ENCODE assay signal across 2 cellular contexts in genomic region chr17:43851744-43852143, GRCh38.
TF ChIP-seq lines count a peak whose summit lies in the region.

No MANE protein-coding gene starts in this region.

TF ChIP-seq in IMR-90, 13 proteins besides CTCF, POLR2A, EP300 and RAD21:
- TF ChIP-seq MAFK (IDR thresholded peaks at IDR 0.05; ENCODE audit: low read depth, low read length) (no peak), RCOR1 (IDR thresholded peaks at IDR 0.05; ENCODE audit: insufficient replicate concordance, low read length) (no peak), CHD1 (IDR thresholded peaks at IDR 0.05; ENCODE audit: low read depth, low read length) (no peak), MXI1 (IDR thresholded peaks at IDR 0.05; ENCODE audit: borderline replicate concordance, low read depth, low read length) (no peak), FOS (IDR thresholded peaks at IDR 0.05; ENCODE audit: low read depth, low read length) (no peak), MAZ (IDR thresholded peaks at IDR 0.05; ENCODE audit: borderline replicate concordance, low read depth, low read length) (no peak), NFE2L2 (IDR thresholded peaks at IDR 0.05; ENCODE audit: low read depth, low read length) (no peak), ELK1 (IDR thresholded peaks at IDR 0.05; ENCODE audit: borderline replicate concordance, low read depth, low read length) (no peak), BHLHE40 (IDR thresholded peaks at IDR 0.05; ENCODE audit: low read depth, low read length) (no peak), CEBPB (IDR thresholded peaks at IDR 0.05; ENCODE audit: low read depth, low read length) (no peak), RFX5 (IDR thresholded peaks at IDR 0.05; ENCODE audit: low read depth, low read length) (no peak), USF2 (IDR thresholded peaks at IDR 0.05; ENCODE audit: low read depth, low read length) (no peak)
TF ChIP-seq in IMR-90: peak in this region for 0.

TF ChIP-seq in H1, 55 proteins besides CTCF, POLR2A, EP300 and RAD21:
- no peak for TF ChIP-seq EZH2 (IDR thresholded peaks at IDR 0.05; ENCODE audit: low read depth, low read length, severe bottlenecking)
- TF ChIP-seq MAFK (IDR thresholded peaks at IDR 0.05; ENCODE audit: low read depth, low read length) = no peak
- TF ChIP-seq RNF2 (IDR thresholded peaks at IDR 0.05; ENCODE audit: borderline replicate concordance, low read depth, low read length, missing control alignments, poor library complexity, severe bottlenecking) = no peak
- TF ChIP-seq JUN (IDR thresholded peaks at IDR 0.05; ENCODE audit: low read depth, low read length) = no peak
- TF ChIP-seq FOSL1 (IDR thresholded peaks at IDR 0.05; ENCODE audit: insufficient read depth, low read depth, low read length) = no peak
- no peak for TF ChIP-seq MAX (IDR thresholded peaks at IDR 0.05)
- TF ChIP-seq ATF3 (IDR thresholded peaks at IDR 0.05; ENCODE audit: insufficient read depth, low read depth, low read length) = no peak
- no peak for TF ChIP-seq SRF (IDR thresholded peaks at IDR 0.05; ENCODE audit: low read depth, low read length)
- TF ChIP-seq CBX5 (IDR thresholded peaks at IDR 0.05; ENCODE audit: low read depth, low read length) = no peak
- no peak for TF ChIP-seq NRF1 (IDR thresholded peaks at IDR 0.05; ENCODE audit: low read depth, low read length)
- TF ChIP-seq POLR2AphosphoS5 (IDR thresholded peaks at IDR 0.05; ENCODE audit: low read depth, low read length) = no peak
- no peak for TF ChIP-seq HDAC2 (IDR thresholded peaks at IDR 0.05; ENCODE audit: borderline replicate concordance in 1 of 2, low read depth in 2 of 2, low read length in 2 of 2)
